Comparison of ENCODE assay signal across 28 cellular contexts in the genomic region with DNA sequence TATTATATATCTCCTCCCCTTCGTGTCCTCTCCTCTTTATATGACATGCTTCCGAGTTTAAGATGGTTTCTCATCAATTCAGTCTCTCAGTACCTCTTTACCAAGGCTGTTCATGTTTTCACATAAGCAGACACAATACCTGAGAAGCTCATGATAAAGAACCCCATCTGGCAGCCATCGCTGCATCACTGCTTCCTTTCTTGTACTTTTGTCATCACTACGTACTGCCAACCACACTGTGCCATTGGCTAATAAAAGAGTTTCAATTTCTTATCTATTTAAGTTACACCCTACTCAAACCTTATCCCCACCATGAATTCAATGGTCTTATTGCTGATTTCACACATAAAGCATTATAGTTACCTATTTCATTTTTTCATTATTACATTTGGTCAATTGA.
"Had no signal": no experiment of that assay in that cellular context is flagged by ENCODE, and none has a peak within 500 bp of the region (broad histone marks: within the 10 kb centered on the region; RNA-seq: fewer than 3 reads in every experiment).

No MANE protein-coding gene starts in this region.

- H3K27me3 ChIP-seq: stomach, suprapubic skin, testis, thyroid gland, tibial artery, tibial nerve, transverse colon, upper lobe of left lung, upper lobe of right lung, uterus, vagina had no signal

- H3K27ac ChIP-seq: stomach, suprapubic skin, testis, thoracic aorta, thyroid gland, tibial artery, tibial nerve, transverse colon, upper lobe of left lung, upper lobe of right lung, uterus, vagina had no signal

- H3K36me3 Mint-ChIP-seq: stimulated activated effector memory CD8-positive, alpha-beta T cell treated with anti-CD3 and anti-CD28 coated beads, Interleukin-12 subunit alpha, Interleukin-12 subunit beta, amount 100 ng/mL, for 72 hours; stimulated activated memory B cell treated with anti-CD40 and anti-IgM and Interleukin-4, amounts not matched to agents 10 μg/mL and 1 μg/mL and 100 μg/mL, for 72 hours; stimulated activated naive B cell treated with anti-CD40 and anti-IgM and Interleukin-4, amounts not matched to agents 10 μg/mL and 1 μg/mL and 100 μg/mL, for 72 hours; type B pancreatic cell had no signal

- H3K4me3 ChIP-seq: stomach, suprapubic skin, testis, thoracic aorta, thyroid gland, tibial artery, tibial nerve, transverse colon, upper lobe of left lung, upper lobe of right lung, uterus, vagina had no signal

- H3K36me3 ChIP-seq: stomach, suprapubic skin, thoracic aorta, thyroid gland, tibial artery, tibial nerve, transverse colon, upper lobe of left lung, upper lobe of right lung, uterus, vagina had no signal

- ATAC-seq: stimulated activated effector memory CD8-positive, alpha-beta T cell treated with anti-CD3 and anti-CD28 coated beads, Interleukin-12 subunit alpha, Interleukin-12 subunit beta, amount 100 ng/mL, for 72 hours; stimulated activated memory B cell treated with anti-CD40 and anti-IgM and Interleukin-4, amounts not matched to agents 10 μg/mL and 1 μg/mL and 100 μg/mL, for 72 hours; stimulated activated naive B cell treated with anti-CD40 and anti-IgM and Interleukin-4, amounts not matched to agents 10 μg/mL and 1 μg/mL and 100 μg/mL, for 72 hours; stimulated activated naive CD8-positive, alpha-beta T cell treated with anti-CD3 and anti-CD28 coated beads, Interleukin-15, amount 100 ng/mL, for 72 hours; stimulated activated naive CD8-positive, alpha-beta T cell treated with anti-CD3 and anti-CD28 coated beads, Interleukin-15, Interleukin-2, amounts not matched to agents 100 U/mL and 50 U/mL, for 24 hours; upper lobe of right lung had no signal

- H3K9me3 Mint-ChIP-seq: stimulated activated memory B cell treated with anti-CD40 and anti-IgM and Interleukin-4, amounts not matched to agents 10 μg/mL and 1 μg/mL and 100 μg/mL, for 72 hours; type B pancreatic cell had no signal

- H3K27ac Mint-ChIP-seq: stimulated activated effector memory CD8-positive, alpha-beta T cell treated with anti-CD3 and anti-CD28 coated beads, Interleukin-12 subunit alpha, Interleukin-12 subunit beta, amount 100 ng/mL, for 72 hours; stimulated activated memory B cell treated with anti-CD40 and anti-IgM and Interleukin-4, amounts not matched to agents 10 μg/mL and 1 μg/mL and 100 μg/mL, for 72 hours; stimulated activated naive B cell treated with anti-CD40 and anti-IgM and Interleukin-4, amounts not matched to agents 10 μg/mL and 1 μg/mL and 100 μg/mL, for 72 hours; stimulated activated naive CD8-positive, alpha-beta T cell treated with anti-CD3 and anti-CD28 coated beads, Interleukin-15, amount 100 ng/mL, for 72 hours; stimulated activated naive CD8-positive, alpha-beta T cell treated with anti-CD3 and anti-CD28 coated beads, Interleukin-15, Interleukin-2, amounts not matched to agents 100 ng/mL and 50 ng/mL, for 24 hours; type B pancreatic cell had no signal

- H3K4me3 Mint-ChIP-seq: stimulated activated effector memory CD8-positive, alpha-beta T cell treated with anti-CD3 and anti-CD28 coated beads, Interleukin-12 subunit alpha, Interleukin-12 subunit beta, amount 100 ng/mL, for 72 hours; stimulated activated memory B cell treated with anti-CD40 and anti-IgM and Interleukin-4, amounts not matched to agents 10 μg/mL and 1 μg/mL and 100 μg/mL, for 72 hours; stimulated activated naive B cell treated with anti-CD40 and anti-IgM and Interleukin-4, amounts not matched to agents 10 μg/mL and 1 μg/mL and 100 μg/mL, for 72 hours; stimulated activated naive CD8-positive, alpha-beta T cell treated with anti-CD3 and anti-CD28 coated beads, Interleukin-15, amount 100 ng/mL, for 72 hours; stimulated activated naive CD8-positive, alpha-beta T cell treated with anti-CD3 and anti-CD28 coated beads, Interleukin-15, Interleukin-2, amounts not matched to agents 100 ng/mL and 50 ng/mL, for 24 hours; type B pancreatic cell had no signal

- H3K4me1 Mint-ChIP-seq: stimulated activated effector memory CD8-positive, alpha-beta T cell treated with anti-CD3 and anti-CD28 coated beads, Interleukin-12 subunit alpha, Interleukin-12 subunit beta, amount 100 ng/mL, for 72 hours; stimulated activated memory B cell treated with anti-CD40 and anti-IgM and Interleukin-4, amounts not matched to agents 10 μg/mL and 1 μg/mL and 100 μg/mL, for 72 hours; stimulated activated naive B cell treated with anti-CD40 and anti-IgM and Interleukin-4, amounts not matched to agents 10 μg/mL and 1 μg/mL and 100 μg/mL, for 72 hours; stimulated activated naive CD8-positive, alpha-beta T cell treated with anti-CD3 and anti-CD28 coated beads, Interleukin-15, amount 100 ng/mL, for 72 hours had no signal

- H3K27me3 Mint-ChIP-seq: stimulated activated memory B cell treated with anti-CD40 and anti-IgM and Interleukin-4, amounts not matched to agents 10 μg/mL and 1 μg/mL and 100 μg/mL, for 72 hours; stimulated activated naive B cell treated with anti-CD40 and anti-IgM and Interleukin-4, amounts not matched to agents 10 μg/mL and 1 μg/mL and 100 μg/mL, for 72 hours; stimulated activated naive CD8-positive, alpha-beta T cell treated with anti-CD3 and anti-CD28 coated beads, Interleukin-15, amount 100 ng/mL, for 72 hours; stimulated activated naive CD8-positive, alpha-beta T cell treated with anti-CD3 and anti-CD28 coated beads, Interleukin-15, Interleukin-2, amounts not matched to agents 100 ng/mL and 50 ng/mL, for 24 hours; type B pancreatic cell had no signal

- DNase-seq: stimulated activated CD4-positive, alpha-beta T cell treated with anti-CD3 and anti-CD28 coated beads, Interleukin-2, amount 100 ng/mL, for 48 hours; stimulated activated CD4-positive, alpha-beta T cell treated with anti-CD3 and anti-CD28 coated beads, Interleukin-4, amount 100 ng/mL, for 1 hour; stimulated activated CD4-positive, alpha-beta T cell treated with anti-CD3 and anti-CD28 coated beads, Interleukin-4, amount 100 ng/mL, for 24 hours; stimulated activated CD4-positive, alpha-beta T cell treated with anti-CD3 and anti-CD28 coated beads, Interleukin-4, amount 100 ng/mL, for 4 hours; stimulated activated CD8-positive, alpha-beta memory T cell treated with anti-CD3 and anti-CD28 coated beads, Interleukin-4, amount 100 ng/mL, for 48 hours; stimulated activated naive B cell treated with anti-CD40 and anti-IgM and Interleukin-4, amounts not matched to agents 10 μg/mL and 1 μg/mL and 100 μg/mL, for 72 hours; stimulated activated naive CD4-positive, alpha-beta T cell; stimulated activated naive CD4-positive, alpha-beta T cell treated with Interleukin-2 at 50 U/mL for 16 hours; stimulated activated naive CD8-positive, alpha-beta T cell treated with anti-CD3 and anti-CD28 coated beads, Interleukin-15, amount 100 ng/mL, for 72 hours; stimulated activated naive CD8-positive, alpha-beta T cell treated with anti-CD3 and anti-CD28 coated beads, Interleukin-15, Interleukin-2, amounts not matched to agents 100 U/mL and 50 U/mL, for 24 hours; stomach; substantia nigra; testis; thyroid gland; tibial artery; transverse colon; trophoblast cell; upper lobe of left lung; upper lobe of right lung; uterus had no signal

- H3K4me1 ChIP-seq: stomach, suprapubic skin, testis, thyroid gland, tibial nerve, upper lobe of left lung, upper lobe of right lung, uterus, vagina had no signal

- H3K9me3 ChIP-seq: stomach, suprapubic skin, testis, thoracic aorta, thyroid gland, tibial artery, tibial nerve, transverse colon, upper lobe of left lung, upper lobe of right lung, uterus, vagina had no signal
